ENCODE assay signal across 1 cellular context in genomic region chr10:125010362-125010761, GRCh38.
TF ChIP-seq lines count a peak whose summit lies in the region.

No MANE protein-coding gene starts in this region.

TF ChIP-seq in HEK293, 187 proteins besides CTCF, POLR2A, EP300 and RAD21 (continued from another document):
- TF ChIP-seq ZBTB44 (tag by site-specific recombination; IDR thresholded peaks at IDR 0.05) (peak; percentile 81), ZNF837 (tag by site-specific recombination; IDR thresholded peaks at IDR 0.05) (no peak), ZBTB17 (tag by site-specific recombination; IDR thresholded peaks at IDR 0.05) (peak; percentile 88), ZNF670 (tag by site-specific recombination; IDR thresholded peaks at IDR 0.05; ENCODE audit: low read depth) (no peak)
